ENCODE assay signal across 11 cellular contexts in the genomic region with DNA sequence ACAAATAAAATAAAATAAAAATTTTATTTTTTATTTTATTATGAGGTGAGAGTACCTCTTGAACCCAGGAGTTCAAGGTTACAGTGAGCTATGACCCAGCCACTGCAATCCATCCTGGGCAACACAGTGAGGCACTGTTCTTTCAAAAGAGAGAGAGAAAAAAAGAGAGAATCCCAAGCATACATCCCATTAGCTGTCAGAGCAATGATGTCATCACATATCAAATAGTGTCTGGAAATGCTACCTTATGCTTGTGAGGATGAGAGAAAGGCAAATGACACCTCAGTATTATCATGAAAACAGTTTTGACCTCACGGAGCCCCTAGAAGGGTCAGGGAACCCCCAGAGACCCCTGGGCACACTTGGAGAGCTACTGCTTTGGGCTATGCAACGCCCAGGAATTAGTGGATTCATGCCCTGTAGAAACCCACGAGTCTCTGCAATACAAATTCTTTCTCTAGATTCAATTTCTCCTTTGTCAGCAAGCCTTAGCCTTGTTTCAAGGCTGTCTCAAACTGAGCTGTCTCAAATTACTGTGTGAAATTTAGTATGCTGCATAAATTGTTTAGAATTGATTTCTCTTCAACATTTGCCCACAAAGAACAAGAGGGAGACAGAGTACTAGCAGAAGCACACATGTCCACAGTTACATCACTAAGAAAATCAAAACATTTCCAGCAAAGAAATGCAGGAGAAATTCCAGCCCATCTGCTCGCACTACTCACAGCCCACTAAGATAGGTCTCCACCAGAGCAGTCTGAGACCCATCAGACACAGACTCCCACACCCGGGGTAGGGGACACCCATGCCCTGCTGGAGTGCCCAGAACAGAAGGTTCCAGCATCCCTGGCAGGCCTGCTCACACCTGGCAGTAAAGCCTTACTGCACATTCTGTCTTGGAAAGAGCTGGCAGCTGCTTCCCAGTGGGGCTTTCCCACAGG. TPM values are rescaled to one million over a fixed set of nuclear protein-coding genes. Genes with fewer than 3 reads are reported as not detected.
A peak's percentile ranks its signal among the peaks of the same experiment; 100 is the strongest.
DNase-seq lines count a peak whose midpoint lies in the region; TF ChIP-seq lines count a peak whose summit lies in the region.
"Had no signal": no experiment of that assay in that cellular context is flagged by ENCODE, and none has a peak within 500 bp of the region (broad histone marks: within the 10 kb centered on the region; RNA-seq: fewer than 3 reads in every experiment).

No MANE protein-coding gene starts in this region.

- H3K4me1 ChIP-seq in smooth muscle cell (ENCODE audit: low read depth) (no peaks in the 10 kb centered on the region), mesendoderm (ENCODE audit: control insufficient read depth, low read depth, low read length) (no peaks in the 10 kb centered on the region)

- no peak overlapping the region for H2AFZ ChIP-seq in smooth muscle cell (ENCODE audit: low read depth)

- H3K79me1 ChIP-seq in mesendoderm (ENCODE audit: low read length) = peaks cover 33% of the 10 kb centered on the region

- no peaks in the 10 kb centered on the region for H3F3A ChIP-seq in smooth muscle cell (ENCODE audit: low read depth)

- H3K27ac ChIP-seq in RWPE1 (peak overlapping the region; percentile 67), smooth muscle cell (ENCODE audit: low read depth) (no peak overlapping the region), mesendoderm (ENCODE audit: low read depth, low read length) (no peak overlapping the region)
- H3K27ac ChIP-seq: tibial artery had no signal

- H3K18ac ChIP-seq in mesendoderm (ENCODE audit: low read length) = no peak overlapping the region

- no peaks in the 10 kb centered on the region for H3K27me3 ChIP-seq in smooth muscle cell (ENCODE audit: low read depth)
- H3K27me3 ChIP-seq in mesendoderm (ENCODE audit: insufficient read depth, low read length, poor library complexity) = no peaks in the 10 kb centered on the region
- H3K27me3 ChIP-seq: tibial artery had no signal

- no peak overlapping the region for H3K23ac ChIP-seq in mesendoderm (ENCODE audit: low read length)

- H3K36me3 ChIP-seq in smooth muscle cell (ENCODE audit: low read depth) (no peaks in the 10 kb centered on the region), mesendoderm (ENCODE audit: control insufficient read depth, insufficient read depth, low read length) (no peaks in the 10 kb centered on the region)
- H3K36me3 ChIP-seq: tibial artery had no signal

- 80% methylated on average over 5 of the region's 5 CpGs for WGBS in smooth muscle cell (ENCODE audit: low lambda C conversion rate)
- WGBS in mesendoderm (ENCODE audit: extremely low coverage, insufficient coverage, low lambda C conversion rate) = no CpG with 5 or more reads among the region's 5 CpGs

- H4K8ac ChIP-seq in mesendoderm (ENCODE audit: low read depth, low read length) = no peak overlapping the region

- no peak overlapping the region for H2BK120ac ChIP-seq in mesendoderm (ENCODE audit: low read depth, low read length)

- no peak overlapping the region for H2BK5ac ChIP-seq in mesendoderm (ENCODE audit: low read length)

- H2AK5ac ChIP-seq in mesendoderm (ENCODE audit: low read length) = no peak overlapping the region

- H4K20me1 ChIP-seq in smooth muscle cell (ENCODE audit: low read depth) = peaks cover 97% of the 10 kb centered on the region

- DNase-seq in AG09319 (ENCODE audit: extremely low read depth, low read depth) (peak; percentile 44), RWPE1 (ENCODE audit: low spot score) (no peak), inferior parietal cortex (ENCODE audit: extremely low spot score) (peak; percentile 27), smooth muscle cell (lab: John Stamatoyannopoulos, UW; ENCODE audit: unreplicated experiment) (no peak), mesendoderm (no peak)
- DNase-seq in stimulated activated CD4-positive, alpha-beta T cell treated with anti-CD3 and anti-CD28 coated beads, Interleukin-4, amount 100 ng/mL, for 1 hour = no peak
- DNase-seq: CD4-positive, CD25-positive, alpha-beta regulatory T cell; effector memory CD4-positive, alpha-beta T cell; left cardiac atrium; SW 1271 had no signal

- TF ChIP-seq CTCF in AG09319 (IDR thresholded peaks at IDR 0.05; ENCODE audit: low read depth, low read length) (peak; percentile 6), RWPE1 (conservative IDR thresholded peaks at IDR 0.05; ENCODE audit: low read depth) (no peak), smooth muscle cell (IDR thresholded peaks at IDR 0.05; ENCODE audit: borderline replicate concordance, insufficient read depth, poor library complexity, severe bottlenecking) (no peak)

- H3K9ac ChIP-seq in smooth muscle cell (ENCODE audit: low read depth) = no peak overlapping the region
- H3K9ac ChIP-seq in mesendoderm (ENCODE audit: low read length) = no peak overlapping the region

- H3K79me2 ChIP-seq in smooth muscle cell (ENCODE audit: low read depth) (peaks cover 86% of the 10 kb centered on the region), mesendoderm (ENCODE audit: control insufficient read depth, insufficient read depth, low read length) (peaks cover 54% of the 10 kb centered on the region)

- no peak overlapping the region for H3K56ac ChIP-seq in mesendoderm (ENCODE audit: low read length)

- H3K4me2 ChIP-seq in smooth muscle cell (no peak overlapping the region), mesendoderm (ENCODE audit: low read length) (no peak overlapping the region)

- H2BK15ac ChIP-seq in mesendoderm (replicated peaks; ENCODE audit: low read depth) = no peak overlapping the region

- CTCF ChIA-PET in RWPE1 (lab: Yijun Ruan, JAX) = interaction anchor here (0.6 kb wide), 1 partner anchor 18 kb away, joined by 6 read pairs; no protein-coding TSS in a partner anchor

- H3K4me3 ChIP-seq in smooth muscle cell (no peak overlapping the region), mesendoderm (ENCODE audit: low read length) (no peak overlapping the region)
- H3K4me3 ChIP-seq: tibial artery had no signal

- H4K5ac ChIP-seq in mesendoderm (ENCODE audit: low read length) = no peak overlapping the region

- H3K4ac ChIP-seq in mesendoderm (ENCODE audit: low read depth, low read length) = no peak overlapping the region

- no peaks in the 10 kb centered on the region for H3K9me3 ChIP-seq in smooth muscle cell (replicated peaks; ENCODE audit: low read depth)
- H3K9me3 ChIP-seq: tibial artery had no signal

- POLR2A ChIA-PET in RWPE1 (lab: Yijun Ruan, JAX; ENCODE audit: low non-redundant PET) = no interaction called here

RNA-seq across cellular contexts. Expression of a gene that starts 18.1 kb away (rescaled TPM):
- total RNA-seq in smooth muscle cell = 29.0 and 46.7 TPM in 2 replicates
- polyA plus RNA-seq in smooth muscle cell = 53.2 and 54.7 TPM in 2 replicates
- polyA plus RNA-seq in mesendoderm (2013, experiment 1 of 2) = 33.9 TPM
- 32.7 TPM for polyA plus RNA-seq in mesendoderm (2013, experiment 2 of 2)

RNA-seq across cellular contexts. Expression of a gene that starts 27.0 kb away (rescaled TPM):
- not detected in 2 replicates for total RNA-seq in smooth muscle cell
- not detected in 2 replicates for polyA plus RNA-seq in smooth muscle cell
- polyA plus RNA-seq in mesendoderm (2013, experiment 1 of 2) = not detected
- polyA plus RNA-seq in mesendoderm (2013, experiment 2 of 2) = not detected
- total RNA-seq: CD4-positive, CD25-positive, alpha-beta regulatory T cell; left cardiac atrium had no signal
- polyA plus RNA-seq: CD4-positive, CD25-positive, alpha-beta regulatory T cell had no signal

RNA-seq across cellular contexts. Expression of a gene that starts 40.3 kb away (rescaled TPM):
- 9.2 and 14.8 TPM in 2 replicates for total RNA-seq in smooth muscle cell
- 12.9 and 18.2 TPM in 2 replicates for polyA plus RNA-seq in smooth muscle cell
- 10.7 TPM for polyA plus RNA-seq in mesendoderm (2013, experiment 1 of 2)
- 10.3 TPM for polyA plus RNA-seq in mesendoderm (2013, experiment 2 of 2)

RNA-seq across cellular contexts. Expression of a gene that starts 45.9 kb away (rescaled TPM):
- total RNA-seq in smooth muscle cell = not detected in 2 replicates
- not detected in 2 replicates for polyA plus RNA-seq in smooth muscle cell
- polyA plus RNA-seq in mesendoderm (2013, experiment 1 of 2) = 0.04 TPM
- 0.06 TPM for polyA plus RNA-seq in mesendoderm (2013, experiment 2 of 2)
- total RNA-seq: CD4-positive, CD25-positive, alpha-beta regulatory T cell; left cardiac atrium had no signal
- polyA plus RNA-seq: CD4-positive, CD25-positive, alpha-beta regulatory T cell had no signal

Comparison
In these comparisons a context has a peak if more than half of its experiments do, and no peak if none do; other contexts are left out.
1. DNase-seq: peak in AG09319 (single experiment) and inferior parietal cortex (single experiment); none in RWPE1 (single experiment), smooth muscle cell (single experiment), mesendoderm (single experiment) and stimulated activated CD4-positive, alpha-beta T cell treated with anti-CD3 and anti-CD28 coated beads, Interleukin-4, amount 100 ng/mL, for 1 hour (single experiment).